8 cellular contexts compared by ENCODE assay signal in genomic region chr11:71580057-71581003, GRCh38. TPM values are rescaled to one million over a fixed set of nuclear protein-coding genes. Genes with fewer than 3 reads are reported as not detected.
DNase-seq lines count a peak whose midpoint lies in the region; ATAC-seq and TF ChIP-seq lines count a peak whose summit lies in the region.

No MANE protein-coding gene starts in this region.

- no peak for TF ChIP-seq POLR2A in adrenal gland (IDR thresholded peaks at IDR 0.05)

- peak; percentile 64; the same call in 1 of the 2 replicates for TF ChIP-seq CTCF in HEK293 (tag by site-specific recombination; IDR thresholded peaks at IDR 0.05)
- TF ChIP-seq CTCF in adrenal gland (IDR thresholded peaks at IDR 0.05), result peak; percentile 66 to 84 (median 71)

- H3K27ac ChIP-seq in HEK293 (ENCODE audit: extremely low read depth, low read depth, low read length) (no peak overlapping the region), adrenal gland (no peak overlapping the region)

- H3K36me3 ChIP-seq in HEK293 (ENCODE audit: control insufficient read depth in 2 of 2, insufficient read depth in 1 of 2, low read length in 2 of 2), result no peaks in the 10 kb centered on the region
- H3K36me3 ChIP-seq in adrenal gland (replicated peaks in 1 of 2), result no peaks in the 10 kb centered on the region

- H3K9me3 ChIP-seq in HEK293 (ENCODE audit: control insufficient read depth, insufficient read depth, low read depth, low read length), result no peaks in the 10 kb centered on the region
- H3K9me3 ChIP-seq in adrenal gland (replicated peaks in 1 of 3), result no peaks in the 10 kb centered on the region

- CTCF ChIA-PET in HEK293 (lab: Yijun Ruan, JAX), result interaction anchor here (0.6 to 1.8 kb wide), 20 partner anchors 9 to 1080 kb away, joined by 3 to 7 read pairs (median 3); no protein-coding TSS in a partner anchor

- POLR2A ChIA-PET in HEK293 (lab: Yijun Ruan, JAX), result interaction anchor here (0.7 to 1.0 kb wide), 2 partner anchors 12 to 127 kb away, joined by 3 to 4 read pairs; partner anchors contain the start of gene NADSYN1

- H3K4me1 ChIP-seq in HEK293 (ENCODE audit: control insufficient read depth, insufficient read depth, low read length), result no peaks in the 10 kb centered on the region
- H3K4me1 ChIP-seq in adrenal gland (replicated peaks in 1 of 2), result no peaks in the 10 kb centered on the region

- 3 to 10% (median 8%) methylated on average over 8 of the region's 8 CpGs for WGBS in adrenal gland, 4 donors

- H3K4me3 ChIP-seq in HEK293 (ENCODE audit: low read depth, low read length), result no peak overlapping the region
- no peak overlapping the region for H3K4me3 ChIP-seq in adrenal gland

- intact Hi-C loops in adrenal gland (cut with DNase I), result no loop called here
- intact Hi-C loops in left ventricle myocardium superior (cut with micrococcal nuclease), result no loop called here

- peak; percentile 93 for ATAC-seq in left ventricle myocardium superior
- ATAC-seq in HG02678 (IDR thresholded peaks at IDR 0.05; ENCODE audit: unreplicated experiment), result no peak

- DNase-seq in COLO668 (lab: John Stamatoyannopoulos, UW; ENCODE audit: unreplicated experiment) (peak; percentile 18), NCI-H69 (lab: John Stamatoyannopoulos, UW) (peak; percentile 87), adrenal gland (peak; percentile 71 to 90 (median 84)), left ventricle myocardium superior (no peak), retina (peak; percentile 44), NCI-H524 treated with DMSO at 0.1 percent for 48 hours (lab: John Stamatoyannopoulos, UW) (no peak)

- H3K27me3 ChIP-seq in adrenal gland, result no peaks in the 10 kb centered on the region

TF ChIP-seq in HEK293, 187 proteins besides CTCF, POLR2A, EP300 and RAD21:
- peak; percentile 98 for TF ChIP-seq SCRT2 (tag by site-specific recombination; IDR thresholded peaks at IDR 0.05)
- TF ChIP-seq ZIC2 (tag by site-specific recombination; IDR thresholded peaks at IDR 0.05), result no peak
- TF ChIP-seq ZSCAN30 (tag by site-specific recombination; IDR thresholded peaks at IDR 0.05), result peak; percentile 28; the same call in 1 of the 2 replicates
- peak; percentile 69 for TF ChIP-seq GLIS1 (tag by site-specific recombination; IDR thresholded peaks at IDR 0.05)
- peak; percentile 25 for TF ChIP-seq ZNF654 (tag by site-specific recombination; IDR thresholded peaks at IDR 0.05; ENCODE audit: low read depth)
- no peak for TF ChIP-seq ZNF266 (tag by site-specific recombination; IDR thresholded peaks at IDR 0.05; ENCODE audit: low read depth)
- TF ChIP-seq ZNF610 (tag by site-specific recombination; IDR thresholded peaks at IDR 0.05; ENCODE audit: borderline replicate concordance), result no peak
- TF ChIP-seq IKZF3 (tag by site-specific recombination; IDR thresholded peaks at IDR 0.05), result peak; percentile 63; the same call in 1 of the 2 replicates
- TF ChIP-seq ZNF335 (tag by site-specific recombination; conservative IDR thresholded peaks at IDR 0.05), result 0 out of 2 replicates have a peak, but pooled peaks have one; percentile 24
- TF ChIP-seq OSR2 (tag by site-specific recombination; IDR thresholded peaks at IDR 0.05), result peak; percentile 29; the same call in 1 of the 2 replicates
- TF ChIP-seq ZBTB8A (tag by site-specific recombination; IDR thresholded peaks at IDR 0.05), result no peak
- no peak for TF ChIP-seq ZNF664 (tag by site-specific recombination; IDR thresholded peaks at IDR 0.05)
- TF ChIP-seq ZBTB26 (tag by site-specific recombination; optimal IDR thresholded peaks at IDR 0.05), result no peak
- TF ChIP-seq ZNF138 (tag by site-specific recombination; IDR thresholded peaks at IDR 0.05; ENCODE audit: borderline replicate concordance), result no peak
- no peak; the same call in 1 of the 2 replicates for TF ChIP-seq ZNF660 (tag by site-specific recombination; IDR thresholded peaks at IDR 0.05)
- TF ChIP-seq SCRT1 (tag by site-specific recombination; IDR thresholded peaks at IDR 0.05; ENCODE audit: borderline replicate concordance), result peak; percentile 94
- no peak for TF ChIP-seq ZBTB44 (tag by site-specific recombination; IDR thresholded peaks at IDR 0.05)

RNA-seq across cellular contexts. Expression of gene KRTAP5-11, which starts 2.3 kb away (rescaled TPM):
- total RNA-seq in adrenal gland (not detected), left ventricle myocardium superior (not detected)
- polyA plus RNA-seq in adrenal gland, result not detected

RNA-seq across cellular contexts. Expression of gene KRTAP5-10, which starts 15.0 kb away (rescaled TPM):
- not detected for total RNA-seq in adrenal gland
- under 1 TPM in 2 of 3 donors, not detected in 1; 0.27 to 0.48 TPM for polyA plus RNA-seq in adrenal gland
- not detected for total RNA-seq in left ventricle myocardium superior

RNA-seq across cellular contexts. Expression of gene KRTAP5-9, which starts 32.1 kb away (rescaled TPM):
- total RNA-seq in adrenal gland, result under 1 TPM in 1 of 8 donors, not detected in 7; 0.18 TPM
- polyA plus RNA-seq in adrenal gland, result 1 to 10 TPM in 1 of 3 donors, under 1 TPM in 2; 0.18 to 1.6 (median 0.71) TPM
- not detected for total RNA-seq in left ventricle myocardium superior

RNA-seq across cellular contexts. Expression of gene KRTAP5-8, which starts 42.5 kb away (rescaled TPM):
- total RNA-seq in adrenal gland (under 1 TPM in 1 of 8 donors, not detected in 7; 0.28 TPM), left ventricle myocardium superior (not detected)
- polyA plus RNA-seq in adrenal gland, result not detected

RNA-seq across cellular contexts. Expression of gene KRTAP5-7, which starts 53.3 kb away (rescaled TPM):
- total RNA-seq in adrenal gland (under 1 TPM in 1 of 8 donors, not detected in 7; 0.28 TPM), left ventricle myocardium superior (not detected)
- polyA plus RNA-seq in adrenal gland, result under 1 TPM in 1 of 3 donors, not detected in 2; 0.07 TPM

Comparison
In these comparisons a context has a peak if more than half of its experiments do, and no peak if none do; other contexts are left out.
1. DNase-seq: peak in COLO668 (single experiment), NCI-H69 (single experiment), adrenal gland (7 of 7) and retina (single experiment); none in left ventricle myocardium superior (single experiment) and NCI-H524 treated with DMSO at 0.1 percent for 48 hours (single experiment).